1 cellular context compared by ENCODE assay signal in the genomic region with DNA sequence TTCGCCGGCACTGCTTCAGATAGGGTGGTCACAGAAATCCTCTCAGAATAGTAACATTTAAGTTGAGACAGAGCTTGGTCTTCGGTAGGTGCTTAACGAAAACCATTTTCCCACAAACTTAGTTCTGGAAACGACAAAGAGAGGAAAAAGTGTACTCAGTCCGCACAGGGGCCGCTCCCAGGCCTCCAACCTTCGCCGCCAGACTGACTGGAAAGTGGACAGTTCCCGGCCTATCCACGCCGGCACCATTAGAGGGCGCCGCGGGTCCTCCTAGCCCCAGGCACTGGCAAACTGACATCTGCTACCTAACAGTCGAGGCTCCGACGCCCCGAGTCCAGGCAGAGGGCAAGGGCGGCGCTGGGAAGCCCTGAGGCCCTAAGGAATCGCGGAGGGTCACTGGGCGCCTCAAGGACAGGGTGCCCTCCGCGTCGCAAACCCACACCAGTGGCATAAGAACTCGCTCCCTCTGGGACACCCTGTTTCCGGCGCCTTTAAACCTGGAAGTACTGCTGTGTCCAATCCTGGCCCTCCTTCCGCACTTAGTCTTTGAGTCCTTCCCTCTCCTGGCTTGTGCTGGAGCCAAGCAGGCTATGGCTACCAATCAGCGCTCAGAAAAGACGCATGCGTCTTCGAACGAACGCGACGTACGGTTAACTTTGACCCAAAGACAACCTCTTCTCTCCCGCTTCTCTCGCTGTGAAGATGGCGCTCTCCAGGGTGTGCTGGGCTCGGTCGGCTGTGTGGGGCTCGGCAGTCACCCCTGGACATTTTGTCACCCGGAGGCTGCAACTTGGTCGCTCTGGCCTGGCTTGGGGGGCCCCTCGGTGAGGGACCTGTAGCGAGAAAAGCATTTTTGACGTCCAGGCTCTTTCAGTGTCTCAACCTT.
TF ChIP-seq lines count a peak whose summit lies in the region.

Gene LETMD1 (plus strand): TSS at position 673 of the 886 bp plus-strand sequence. CDS start 30 bp downstream, at position 703.

TF ChIP-seq in K562, 482 proteins besides CTCF, POLR2A, EP300 and RAD21 (continued from another document):
- TF ChIP-seq, protein P1, sequence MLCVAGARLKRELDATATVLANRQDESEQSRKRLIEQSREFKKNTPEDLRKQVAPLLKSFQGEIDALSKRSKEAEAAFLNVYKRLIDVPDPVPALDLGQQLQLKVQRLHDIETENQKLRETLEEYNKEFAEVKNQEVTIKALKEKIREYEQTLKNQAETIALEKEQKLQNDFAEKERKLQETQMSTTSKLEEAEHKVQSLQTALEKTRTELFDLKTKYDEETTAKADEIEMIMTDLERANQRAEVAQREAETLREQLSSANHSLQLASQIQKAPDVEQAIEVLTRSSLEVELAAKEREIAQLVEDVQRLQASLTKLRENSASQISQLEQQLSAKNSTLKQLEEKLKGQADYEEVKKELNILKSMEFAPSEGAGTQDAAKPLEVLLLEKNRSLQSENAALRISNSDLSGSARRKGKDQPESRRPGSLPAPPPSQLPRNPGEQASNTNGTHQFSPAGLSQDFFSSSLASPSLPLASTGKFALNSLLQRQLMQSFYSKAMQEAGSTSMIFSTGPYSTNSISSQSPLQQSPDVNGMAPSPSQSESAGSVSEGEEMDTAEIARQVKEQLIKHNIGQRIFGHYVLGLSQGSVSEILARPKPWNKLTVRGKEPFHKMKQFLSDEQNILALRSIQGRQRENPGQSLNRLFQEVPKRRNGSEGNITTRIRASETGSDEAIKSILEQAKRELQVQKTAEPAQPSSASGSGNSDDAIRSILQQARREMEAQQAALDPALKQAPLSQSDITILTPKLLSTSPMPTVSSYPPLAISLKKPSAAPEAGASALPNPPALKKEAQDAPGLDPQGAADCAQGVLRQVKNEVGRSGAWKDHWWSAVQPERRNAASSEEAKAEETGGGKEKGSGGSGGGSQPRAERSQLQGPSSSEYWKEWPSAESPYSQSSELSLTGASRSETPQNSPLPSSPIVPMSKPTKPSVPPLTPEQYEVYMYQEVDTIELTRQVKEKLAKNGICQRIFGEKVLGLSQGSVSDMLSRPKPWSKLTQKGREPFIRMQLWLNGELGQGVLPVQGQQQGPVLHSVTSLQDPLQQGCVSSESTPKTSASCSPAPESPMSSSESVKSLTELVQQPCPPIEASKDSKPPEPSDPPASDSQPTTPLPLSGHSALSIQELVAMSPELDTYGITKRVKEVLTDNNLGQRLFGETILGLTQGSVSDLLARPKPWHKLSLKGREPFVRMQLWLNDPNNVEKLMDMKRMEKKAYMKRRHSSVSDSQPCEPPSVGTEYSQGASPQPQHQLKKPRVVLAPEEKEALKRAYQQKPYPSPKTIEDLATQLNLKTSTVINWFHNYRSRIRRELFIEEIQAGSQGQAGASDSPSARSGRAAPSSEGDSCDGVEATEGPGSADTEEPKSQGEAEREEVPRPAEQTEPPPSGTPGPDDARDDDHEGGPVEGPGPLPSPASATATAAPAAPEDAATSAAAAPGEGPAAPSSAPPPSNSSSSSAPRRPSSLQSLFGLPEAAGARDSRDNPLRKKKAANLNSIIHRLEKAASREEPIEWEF (CRISPR knock-in tag; IDR thresholded peaks at IDR 0.05) = 0 out of 2 replicates have a peak, but pooled peaks have one; percentile 14
- no peak for TF ChIP-seq DNMT1 (IDR thresholded peaks at IDR 0.05)
- TF ChIP-seq MAZ (CRISPR knock-in tag; conservative IDR thresholded peaks at IDR 0.05 in 1 of 2, IDR thresholded peaks at IDR 0.05 in 1 of 2) = peak; percentile 79 to 82
- TF ChIP-seq ZKSCAN8 (CRISPR knock-in tag; IDR thresholded peaks at IDR 0.05) = no peak
- peak; percentile 98 for TF ChIP-seq PHF8 (IDR thresholded peaks at IDR 0.05; ENCODE audit: borderline replicate concordance, low read length)
- no peak for TF ChIP-seq SNRNP70 (optimal IDR thresholded peaks at IDR 0.05; ENCODE audit: low read depth, low read length)
- TF ChIP-seq BRD9 (IDR thresholded peaks at IDR 0.05; ENCODE audit: low read depth, partially characterized antibody) = no peak
- TF ChIP-seq, protein P2, sequence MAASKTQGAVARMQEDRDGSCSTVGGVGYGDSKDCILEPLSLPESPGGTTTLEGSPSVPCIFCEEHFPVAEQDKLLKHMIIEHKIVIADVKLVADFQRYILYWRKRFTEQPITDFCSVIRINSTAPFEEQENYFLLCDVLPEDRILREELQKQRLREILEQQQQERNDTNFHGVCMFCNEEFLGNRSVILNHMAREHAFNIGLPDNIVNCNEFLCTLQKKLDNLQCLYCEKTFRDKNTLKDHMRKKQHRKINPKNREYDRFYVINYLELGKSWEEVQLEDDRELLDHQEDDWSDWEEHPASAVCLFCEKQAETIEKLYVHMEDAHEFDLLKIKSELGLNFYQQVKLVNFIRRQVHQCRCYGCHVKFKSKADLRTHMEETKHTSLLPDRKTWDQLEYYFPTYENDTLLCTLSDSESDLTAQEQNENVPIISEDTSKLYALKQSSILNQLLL (CRISPR knock-in tag; IDR thresholded peaks at IDR 0.05; ENCODE audit: borderline replicate concordance) = no peak
- TF ChIP-seq FOXK1 (CRISPR knock-in tag; IDR thresholded peaks at IDR 0.05; ENCODE audit: borderline replicate concordance) = no peak
- no peak for TF ChIP-seq IRF9 (tag; IDR thresholded peaks at IDR 0.05)
- no peak for TF ChIP-seq KAT2B (IDR thresholded peaks at IDR 0.05; ENCODE audit: low read depth, low read length)
- no peak for TF ChIP-seq TFE3 (CRISPR knock-in tag; IDR thresholded peaks at IDR 0.05)
- TF ChIP-seq MAX (CRISPR knock-in tag; IDR thresholded peaks at IDR 0.05) = peak; percentile 73
- TF ChIP-seq ARID2 (IDR thresholded peaks at IDR 0.05) = no peak
- no peak for TF ChIP-seq MBD1 (CRISPR knock-in tag; IDR thresholded peaks at IDR 0.05)
- no peak for TF ChIP-seq NCOA2 (IDR thresholded peaks at IDR 0.05; ENCODE audit: partially characterized antibody in 2 of 2)
- TF ChIP-seq ZNF431 (CRISPR knock-in tag; IDR thresholded peaks at IDR 0.05) = 0 out of 2 replicates have a peak, but pooled peaks have one; percentile 16
- no peak for TF ChIP-seq HDAC3 (IDR thresholded peaks at IDR 0.05; ENCODE audit: borderline replicate concordance, partially characterized antibody)
- no peak for TF ChIP-seq RBM14 (IDR thresholded peaks at IDR 0.05; ENCODE audit: borderline replicate concordance, insufficient read depth, low read depth, low read length)
- no peak for TF ChIP-seq FOXJ3 (CRISPR knock-in tag; IDR thresholded peaks at IDR 0.05)
- no peak for TF ChIP-seq CBFA2T3 (IDR thresholded peaks at IDR 0.05)
- TF ChIP-seq ZNF224 (CRISPR knock-in tag; IDR thresholded peaks at IDR 0.05) = no peak
- TF ChIP-seq CXXC5 (CRISPR knock-in tag; IDR thresholded peaks at IDR 0.05) = peak; percentile 62
- TF ChIP-seq TBL1XR1 (IDR thresholded peaks at IDR 0.05; ENCODE audit: low read length in 2 of 2) = 0 out of 4 replicates have a peak, but pooled peaks of 1 of the 2 experiments have one; percentile 8
- no peak for TF ChIP-seq FUS (optimal IDR thresholded peaks at IDR 0.05; ENCODE audit: low read depth, low read length)
